9 cellular contexts compared by ENCODE assay signal in genomic region chr5:1568201-1568979, GRCh38.
DNase-seq lines count a peak whose midpoint lies in the region; ATAC-seq and TF ChIP-seq lines count a peak whose summit lies in the region.
"Had no signal": no experiment of that assay in that cellular context is flagged by ENCODE, and none has a peak within 500 bp of the region (broad histone marks: within the 10 kb centered on the region; RNA-seq: fewer than 3 reads in every experiment).

No MANE protein-coding gene starts in this region.

- peaks cover 24% of the 10 kb centered on the region for H3K4me1 Mint-ChIP-seq in nephron

- in situ Hi-C loops in KBM-7 (cut with MboI; ENCODE audit: low pct_unique_long_range_greater_than_20kb, low sequenced_read_pairs) = no loop called here

- H3K9me3 Mint-ChIP-seq in nephron = no peaks in the 10 kb centered on the region

- H3K36me3 Mint-ChIP-seq in nephron (ENCODE audit: low read depth) = peaks cover 50% of the 10 kb centered on the region

- H3K27ac Mint-ChIP-seq in nephron = peak overlapping the region; percentile 94 to 99 (median 97)

- peak overlapping the region in 2 of 3 experiments; percentile 42 to 65 for H3K4me3 Mint-ChIP-seq in nephron

- ATAC-seq in HG03565 (IDR thresholded peaks at IDR 0.05; ENCODE audit: unreplicated experiment) = no peak
- no peak for ATAC-seq in HG03520 (IDR thresholded peaks at IDR 0.05; ENCODE audit: unreplicated experiment)

- DNase-seq in AG08396 (ENCODE audit: low spot score) = peak; percentile 61
- DNase-seq in NCI-H2107 treated with DMSO at 0.1 percent for 48 hours (lab: John Stamatoyannopoulos, UW; ENCODE audit: unreplicated experiment) = peak; percentile 77
- DNase-seq in fibroblast of gingiva (ENCODE audit: low read depth) = peak; percentile 93
- no peak for DNase-seq in GOT3 (lab: John Stamatoyannopoulos, UW)
- no peak for DNase-seq in KBM-7
- DNase-seq: NCI-H446 treated with DMSO at 0.1 percent for 48 hours had no signal

- H3K27me3 Mint-ChIP-seq in nephron (ENCODE audit: low read depth) = no peaks in the 10 kb centered on the region

- no peak for TF ChIP-seq CTCF in nephron (IDR thresholded peaks at IDR 0.05; ENCODE audit: unreplicated experiment in 3 of 3)

Comparison
In these comparisons a context has a peak if more than half of its experiments do, and no peak if none do; other contexts are left out.
1. DNase-seq: peak in AG08396 (single experiment), NCI-H2107 treated with DMSO at 0.1 percent for 48 hours (single experiment) and fibroblast of gingiva (single experiment); none in GOT3 (single experiment) and KBM-7 (single experiment).